In the genomic region with DNA sequence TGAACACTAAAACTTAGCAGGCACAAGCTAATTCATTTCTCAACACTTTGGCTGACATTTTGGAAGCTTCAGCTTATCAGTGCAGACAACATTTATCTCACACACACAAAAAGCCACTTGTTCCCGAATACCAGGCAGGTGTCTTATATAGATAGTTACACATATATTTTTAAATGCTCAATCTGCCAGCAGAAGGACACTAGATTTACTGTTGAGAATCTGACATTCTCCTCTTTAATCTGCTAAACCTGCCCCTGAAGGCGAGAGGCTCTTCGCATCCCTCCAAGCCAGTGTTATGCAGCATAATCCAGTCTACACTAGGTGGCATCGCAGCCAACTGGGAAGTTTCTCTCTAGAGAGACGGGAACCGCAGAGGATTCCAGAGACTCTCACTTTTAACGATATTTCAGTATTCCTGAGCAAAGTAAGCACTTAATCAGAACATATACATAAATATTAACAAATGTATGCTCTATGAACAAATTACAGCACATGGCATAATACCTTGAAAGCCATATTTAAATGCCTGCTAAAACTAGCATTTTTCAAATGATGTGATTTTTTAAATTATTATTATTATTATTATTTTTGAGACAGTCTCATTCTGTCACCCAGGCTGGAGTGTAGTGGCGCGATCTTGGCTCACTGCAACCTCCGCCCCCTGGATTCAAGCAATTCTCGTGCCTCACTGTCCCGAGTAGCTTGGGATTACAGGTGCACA, we compare ENCODE assay signal across 9 cellular contexts.
DNase-seq lines count a peak whose midpoint lies in the region; ATAC-seq and TF ChIP-seq lines count a peak whose summit lies in the region.
"Had no signal": no experiment of that assay in that cellular context is flagged by ENCODE, and none has a peak within 500 bp of the region (broad histone marks: within the 10 kb centered on the region; RNA-seq: fewer than 3 reads in every experiment).

No MANE protein-coding gene starts in this region.

- no peak overlapping the region for H3K18ac ChIP-seq in H9 (ENCODE audit: insufficient read length, low read depth, low read length)

- no peak overlapping the region for H2AK5ac ChIP-seq in H9 (ENCODE audit: insufficient read length, low read length)

- H3T11ph ChIP-seq in H9 (ENCODE audit: low read length) = no peak overlapping the region

- CTCF ChIA-PET in RWPE1 (lab: Yijun Ruan, JAX) = interaction anchor here (0.6 to 1.2 kb wide), 7 partner anchors 13 to 1591 kb away, joined by 3 to 12 read pairs (median 4); no protein-coding TSS in a partner anchor

- H3K79me1 ChIP-seq in H9 (ENCODE audit: insufficient read depth, low read depth, low read length, poor library complexity, severe bottlenecking) = no peaks in the 10 kb centered on the region

- no peak overlapping the region for H3K23ac ChIP-seq in H9 (ENCODE audit: insufficient read length, low read depth, low read length)

- TF ChIP-seq CTCF in H9 (conservative IDR thresholded peaks at IDR 0.05) (peak; percentile 69), RWPE1 (conservative IDR thresholded peaks at IDR 0.05; ENCODE audit: low read depth) (peak; percentile 74), fibroblast of mammary gland (conservative IDR thresholded peaks at IDR 0.05; ENCODE audit: control insufficient read depth, insufficient read depth, low read depth, low read length) (peak; percentile 84)

- H3K4me1 ChIP-seq in H9 (ENCODE audit: insufficient read depth, low read length) = no peaks in the 10 kb centered on the region

- H2AFZ ChIP-seq in H9 (ENCODE audit: low read length) = no peak overlapping the region

- H4K91ac ChIP-seq in H9 (ENCODE audit: insufficient read length, low read depth, low read length) = no peak overlapping the region

- no peak overlapping the region for H3K4me2 ChIP-seq in H9 (ENCODE audit: insufficient read depth, insufficient read length, low read length)

- no peaks in the 10 kb centered on the region for H3K79me2 ChIP-seq in H9 (ENCODE audit: insufficient read depth, low read length)

- H3K9me3 ChIP-seq in H9 (ENCODE audit: control insufficient read depth, low read depth, low read length) = no peaks in the 10 kb centered on the region

- H3K56ac ChIP-seq in H9 (ENCODE audit: insufficient read length, low read depth, low read length) = no peak overlapping the region

- H4K8ac ChIP-seq in H9 (replicated peaks; ENCODE audit: insufficient read length, low read depth, low read length) = no peak overlapping the region

- H3K9ac ChIP-seq in H9 (ENCODE audit: extremely low read depth, insufficient read length, low read length) = no peak overlapping the region

- H2BK5ac ChIP-seq in H9 (ENCODE audit: insufficient read length, low read length) = no peak overlapping the region

- H3K14ac ChIP-seq in H9 (ENCODE audit: insufficient read depth, low read length) = no peak overlapping the region

- POLR2A ChIA-PET in RWPE1 (lab: Yijun Ruan, JAX; ENCODE audit: low non-redundant PET) = no interaction called here

- no CpG with 5 or more reads among the region's 12 CpGs for WGBS in H9 (ENCODE audit: extremely low coverage, insufficient read length, low lambda C conversion rate)

- no peak overlapping the region for H4K5ac ChIP-seq in H9 (ENCODE audit: insufficient read length, low read depth, low read length)

- H3K4me3 Mint-ChIP-seq in H9 = no peak overlapping the region
- no peak overlapping the region for H3K4me3 Mint-ChIP-seq in natural killer cell treated with Interleukin-12 subunit alpha and Interleukin-12 subunit beta and Interleukin-15 and Interleukin-18, amount 100 ng/mL, for 72 hours

- DNase-seq in AG08396 (ENCODE audit: low spot score) (peak; percentile 61), H9 (peak; percentile 46), RWPE1 (ENCODE audit: low spot score) (peak; percentile 69), fibroblast of mammary gland (ENCODE audit: low read depth) (peak; percentile 73), pons (ENCODE audit: low spot score) (peak; percentile 63), activated gamma-delta T cell treated with Interleukin-2 at 50 U/mL for 16 hours (no peak)
- DNase-seq in natural killer cell treated with Interleukin-12 subunit alpha and Interleukin-12 subunit beta and Interleukin-15 and Interleukin-18, amount 100 ng/mL, for 72 hours (ENCODE audit: low spot score) = no peak

- no peaks in the 10 kb centered on the region for H3K27me3 ChIP-seq in H9 (ENCODE audit: insufficient read depth, low read length)

- no peak overlapping the region for H2BK20ac ChIP-seq in H9 (ENCODE audit: low read depth, low read length, poor library complexity, severe bottlenecking)

- no peak overlapping the region for H2BK15ac ChIP-seq in H9 (ENCODE audit: low read depth, low read length)

- no peaks in the 10 kb centered on the region for H3K23me2 ChIP-seq in H9 (ENCODE audit: insufficient read length, low read depth, low read length, poor library complexity, severe bottlenecking)

- H4K20me1 ChIP-seq in H9 (ENCODE audit: control insufficient read depth, insufficient read depth, insufficient read length) = peaks cover 3% of the 10 kb centered on the region

- no peak overlapping the region for H3K4ac ChIP-seq in H9 (ENCODE audit: low read depth, low read length)

- no peak overlapping the region for H3K27ac ChIP-seq in H9 (ENCODE audit: insufficient read length, low read depth, low read length)
- H3K27ac ChIP-seq in RWPE1 = no peak overlapping the region
- H3K27ac ChIP-seq: epithelial cell of prostate had no signal

- no peak overlapping the region for H3K4me3 ChIP-seq in fibroblast of mammary gland (ENCODE audit: control insufficient read depth, low read depth, low read length)

- peaks cover 0 to 45% (median 28%) of the 10 kb centered on the region in 3 experiments; a peak in 5 of 7 replicates for H3K36me3 Mint-ChIP-seq in H9 (ENCODE audit: insufficient read depth in 1 of 3, low read depth in 3 of 3)
- H3K36me3 Mint-ChIP-seq in natural killer cell treated with Interleukin-12 subunit alpha and Interleukin-12 subunit beta and Interleukin-15 and Interleukin-18, amount 100 ng/mL, for 72 hours = no peaks in the 10 kb centered on the region

- H2BK120ac ChIP-seq in H9 (ENCODE audit: low read depth, low read length, poor library complexity, severe bottlenecking) = no peak overlapping the region

- H2BK12ac ChIP-seq in H9 (ENCODE audit: insufficient read length, low read depth, low read length) = no peak overlapping the region

- no peaks in the 10 kb centered on the region for H3K27me3 Mint-ChIP-seq in H9 (ENCODE audit: low read depth)
- peaks cover 19 to 27% of the 10 kb centered on the region in 2 donors for H3K27me3 Mint-ChIP-seq in natural killer cell treated with Interleukin-12 subunit alpha and Interleukin-12 subunit beta and Interleukin-15 and Interleukin-18, amount 100 ng/mL, for 72 hours

- H3K4me1 Mint-ChIP-seq in H9 = peaks cover 0 to 3% of the 10 kb centered on the region in 2 experiments; a peak in 2 of 4 replicates
- no peaks in the 10 kb centered on the region for H3K4me1 Mint-ChIP-seq in natural killer cell treated with Interleukin-12 subunit alpha and Interleukin-12 subunit beta and Interleukin-15 and Interleukin-18, amount 100 ng/mL, for 72 hours (ENCODE audit: low read depth in 2 of 2)

- H3K9me3 Mint-ChIP-seq in H9 = no peaks in the 10 kb centered on the region
- H3K9me3 Mint-ChIP-seq in natural killer cell treated with Interleukin-12 subunit alpha and Interleukin-12 subunit beta and Interleukin-15 and Interleukin-18, amount 100 ng/mL, for 72 hours = no peaks in the 10 kb centered on the region

- ATAC-seq in HG03159 (IDR thresholded peaks at IDR 0.05; ENCODE audit: unreplicated experiment) = no peak
- no peak for ATAC-seq in natural killer cell treated with Interleukin-12 subunit alpha and Interleukin-12 subunit beta and Interleukin-15 and Interleukin-18, amount 100 ng/mL, for 72 hours

- 0 out of 7 replicates have a peak overlapping the region, but pooled peaks of 1 of the 3 experiments have one; percentile 35 for H3K27ac Mint-ChIP-seq in H9
- H3K27ac Mint-ChIP-seq in natural killer cell treated with Interleukin-12 subunit alpha and Interleukin-12 subunit beta and Interleukin-15 and Interleukin-18, amount 100 ng/mL, for 72 hours = no peak overlapping the region

Comparison
In these comparisons a context has a peak if more than half of its experiments do, and no peak if none do; other contexts are left out.
1. DNase-seq: peak in AG08396 (single experiment), H9 (single experiment), RWPE1 (single experiment), fibroblast of mammary gland (single experiment) and pons (single experiment); none in activated gamma-delta T cell treated with Interleukin-2 at 50 U/mL for 16 hours (single experiment) and natural killer cell treated with Interleukin-12 subunit alpha and Interleukin-12 subunit beta and Interleukin-15 and Interleukin-18, amount 100 ng/mL, for 72 hours (single experiment).
2. Peak in every context shown above with its lines, with median percentiles within 50 percentile points of each other: CTCF ChIP-seq.